Comparison of ENCODE assay signal across 13 cellular contexts in genomic region chr3:33299395-33300081, GRCh38. TPM values are rescaled to one million over a fixed set of nuclear protein-coding genes. Genes with fewer than 3 reads are reported as not detected.
DNase-seq lines count a peak whose midpoint lies in the region; ATAC-seq lines count a peak whose summit lies in the region.
"Had no signal": no experiment of that assay in that cellular context is flagged by ENCODE, and none has a peak within 500 bp of the region (broad histone marks: within the 10 kb centered on the region; RNA-seq: fewer than 3 reads in every experiment).

No MANE protein-coding gene starts in this region.

- no peak for ATAC-seq in GM18907 (IDR thresholded peaks at IDR 0.05; ENCODE audit: unreplicated experiment)
- ATAC-seq: activated CD4-positive, CD25-positive, alpha-beta regulatory T cell treated with anti-CD3 and anti-CD28 coated beads, Interleukin-2, amount 50 U/mL, for 24 hours; stimulated activated naive CD8-positive, alpha-beta T cell treated with anti-CD3 and anti-CD28 coated beads, Interleukin-15, amount 100 ng/mL, for 72 hours had no signal

- in situ Hi-C loops in ACHN (cut with HindIII; ENCODE audit: low pct_ligation_motif_present, low pct_unique_long_range_greater_than_20kb, low sequenced_read_pairs): no loop called here

- DNase-seq in ACHN (peak; percentile 23), HT1080 (ENCODE audit: low read depth) (peak; percentile 80), astrocyte of the hippocampus (ENCODE audit: low read depth, low spot score) (peak; percentile 77), kidney tubule cell (ENCODE audit: low spot score) (peak; percentile 91), NCI-H146 treated with DMSO at 0.1 percent for 48 hours (lab: John Stamatoyannopoulos, UW; ENCODE audit: unreplicated experiment) (no peak), NCI-H2107 (lab: John Stamatoyannopoulos, UW) (no peak), cerebellar nuclear complex (lab: John Stamatoyannopoulos, UW) (no peak)
- DNase-seq: AML-193; naive B cell; NCI-H1930; stimulated activated naive CD8-positive, alpha-beta T cell treated with anti-CD3 and anti-CD28 coated beads, Interleukin-15, amount 100 ng/mL, for 72 hours had no signal

RNA-seq across cellular contexts. Expression of gene FBXL2, which starts 22.3 kb away (rescaled TPM):
- total RNA-seq in HT1080 (2014; rRNA removed; shearing (Covaris generic)): 5.9 and 7.1 TPM in 2 replicates
- polyA plus RNA-seq in HT1080 (2015; cell fraction: cytosol; rRNA removed): 10.1 and 12.6 TPM in 2 replicates
- 28.7 and 32.0 TPM in 2 replicates for polyA plus RNA-seq in HT1080 (2015; cell fraction: nucleus; rRNA removed)

Comparison
In these comparisons a context has a peak if more than half of its experiments do, and no peak if none do; other contexts are left out.
1. DNase-seq: peak in ACHN (single experiment), HT1080 (single experiment), astrocyte of the hippocampus (single experiment) and kidney tubule cell (single experiment); none in NCI-H146 treated with DMSO at 0.1 percent for 48 hours (single experiment), NCI-H2107 (single experiment) and cerebellar nuclear complex (0 of 2).